ENCODE assay signal across 10 cellular contexts in genomic region chr6:135667694-135668455, GRCh38.
DNase-seq lines count a peak whose midpoint lies in the region; ATAC-seq, FAIRE-seq and TF ChIP-seq lines count a peak whose summit lies in the region.
"Had no signal": no experiment of that assay in that cellular context is flagged by ENCODE, and none has a peak within 500 bp of the region (broad histone marks: within the 10 kb centered on the region; RNA-seq: fewer than 3 reads in every experiment).

No MANE protein-coding gene starts in this region.

- H3K4me1 ChIP-seq in HepG2 (ENCODE audit: insufficient read depth, low read length) (no peaks in the 10 kb centered on the region), mucosa of descending colon (ENCODE audit: low read depth) (no peaks in the 10 kb centered on the region)

- POLR2A ChIA-PET in HepG2 (lab: Yijun Ruan, JAX) = no interaction called here

- TF ChIP-seq EP300 in HepG2 (IDR thresholded peaks at IDR 0.05; ENCODE audit: low read depth in 2 of 2, low read length in 2 of 2) = no peak
- no peak for TF ChIP-seq EP300 in HepG2 (CRISPR knock-in tag; IDR thresholded peaks at IDR 0.05; ENCODE audit: borderline replicate concordance)

- CTCF ChIA-PET in HepG2 (lab: Yijun Ruan, JAX; ENCODE audit: low intra/inter-chr PET ratio, low total read pairs) = no interaction called here

- H3K79me2 ChIP-seq in HepG2 (ENCODE audit: insufficient read depth, low read length) = no peaks in the 10 kb centered on the region

- DNase-seq in AG08395 (ENCODE audit: low spot score) (peak; percentile 65), NCI-H128 (lab: John Stamatoyannopoulos, UW; ENCODE audit: unreplicated experiment) (peak; percentile 18), coronary artery (ENCODE audit: low spot score) (no peak), HepG2 (ENCODE audit: low spot score) (no peak), cerebellar nuclear complex (lab: John Stamatoyannopoulos, UW) (no peak), mucosa of descending colon (no peak), T-helper 9 cell (no peak)
- DNase-seq in stimulated activated naive CD4-positive, alpha-beta T cell (lab: John Stamatoyannopoulos, UW) = no peak
- DNase-seq: activated naive CD4-positive, alpha-beta T cell had no signal

- H3K36me3 ChIP-seq in HepG2 (replicated peaks in 1 of 2; ENCODE audit: control insufficient read depth in 1 of 2, insufficient read depth in 2 of 2, low read length in 2 of 2) (no peaks in the 10 kb centered on the region), mucosa of descending colon (ENCODE audit: low read depth) (no peaks in the 10 kb centered on the region)

- no peaks in the 10 kb centered on the region for H4K20me1 ChIP-seq in HepG2 (ENCODE audit: insufficient read depth, low read length)

- H2AFZ ChIP-seq in HepG2 (ENCODE audit: low read length) = no peak overlapping the region

- H3K9me3 ChIP-seq in HepG2 (ENCODE audit: low read length) (no peaks in the 10 kb centered on the region), mucosa of descending colon (no peaks in the 10 kb centered on the region)

- no peak for FAIRE-seq in HepG2 (lab: Jason Lieb, UNC)

- H3K9ac ChIP-seq in HepG2 (ENCODE audit: insufficient read depth, low read depth, low read length) = no peak overlapping the region

- TF ChIP-seq POLR2A in HepG2 (IDR thresholded peaks at IDR 0.05; ENCODE audit: insufficient read depth in 1 of 2, low read depth in 2 of 2, low read length in 2 of 2) = no peak

- no peaks in the 10 kb centered on the region for H3K27me3 ChIP-seq in HepG2 (ENCODE audit: control insufficient read depth in 1 of 2, insufficient read depth in 2 of 2, low read length in 2 of 2)

- H3K27ac ChIP-seq in coronary artery (no peak overlapping the region), HepG2 (ENCODE audit: extremely low read length, insufficient read depth, low read length) (no peak overlapping the region)

- TF ChIP-seq CTCF in coronary artery (IDR thresholded peaks at IDR 0.05) (no peak), HepG2 (CRISPR knock-in tag; IDR thresholded peaks at IDR 0.05) (no peak), mucosa of descending colon (IDR thresholded peaks at IDR 0.05) (no peak)

- peak overlapping the region; percentile 17 for H3K4me3 ChIP-seq in coronary artery
- H3K4me3 ChIP-seq in HepG2 (replicated peaks in 1 of 3; ENCODE audit: insufficient read depth in 1 of 3, low read depth in 2 of 3, low read length in 3 of 3) = no peak overlapping the region
- H3K4me3 ChIP-seq in mucosa of descending colon = no peak overlapping the region

- in situ Hi-C loops in HepG2 (cut with HindIII; ENCODE audit: extremely low pct_ligation_motif_present, low pct_unique_long_range_greater_than_20kb) = no loop called here

- ATAC-seq in HepG2 (no peak), mucosa of descending colon (no peak)
- ATAC-seq: HCT116 had no signal

- no peak overlapping the region for H3K4me2 ChIP-seq in HepG2 (ENCODE audit: low read depth, low read length)

- no peak for TF ChIP-seq RAD21 in HepG2 (CRISPR knock-in tag; IDR thresholded peaks at IDR 0.05)

- intact Hi-C loops in HepG2 (cut with micrococcal nuclease; ENCODE audit: unreplicated experiment) = no loop called here
- intact Hi-C loops in mucosa of descending colon (cut with DNase I, micrococcal nuclease) = no loop called here

- no TSS peak for BruUV-seq in HepG2 (replicated peaks; lab: Mats Ljungman, UMichigan)

- 15% methylated on average over 12 of the region's 12 CpGs for whole genome bisulfite sequencing in HepG2 (ENCODE audit: low lambda C conversion rate)

TF ChIP-seq in HepG2, 621 proteins besides CTCF, POLR2A, EP300 and RAD21:
- TF ChIP-seq ZNF121 (CRISPR knock-in tag; IDR thresholded peaks at IDR 0.05) = no peak
- no peak for TF ChIP-seq GABPB1 (CRISPR knock-in tag; IDR thresholded peaks at IDR 0.05)
- peak; percentile 78 for TF ChIP-seq ATF7 (IDR thresholded peaks at IDR 0.05)
- TF ChIP-seq ATF7 (CRISPR knock-in tag; IDR thresholded peaks at IDR 0.05) = no peak
- TF ChIP-seq CREB1 (IDR thresholded peaks at IDR 0.05) = peak; percentile 34; the same call in 1 of the 2 replicates
- TF ChIP-seq CREB1 (CRISPR knock-in tag; IDR thresholded peaks at IDR 0.05) = no peak

Comparison
In these comparisons a context has a peak if more than half of its experiments do, and no peak if none do; other contexts are left out.
1. DNase-seq: peak in AG08395 (single experiment) and NCI-H128 (single experiment); none in coronary artery (single experiment), HepG2 (single experiment), cerebellar nuclear complex (0 of 2), mucosa of descending colon (0 of 3), stimulated activated naive CD4-positive, alpha-beta T cell (0 of 6) and T-helper 9 cell (single experiment).